ENCODE assay signal across 16 cellular contexts in genomic region chr3:65284971-65285370, GRCh38.
DNase-seq lines count a peak whose midpoint lies in the region; ATAC-seq and TF ChIP-seq lines count a peak whose summit lies in the region.
"Had no signal": no experiment of that assay in that cellular context is flagged by ENCODE, and none has a peak within 500 bp of the region (broad histone marks: within the 10 kb centered on the region; RNA-seq: fewer than 3 reads in every experiment).

No MANE protein-coding gene starts in this region.

- no peak overlapping the region for H3K4me3 Mint-ChIP-seq in GM23338
- no peak overlapping the region for H3K4me3 Mint-ChIP-seq in activated CD8-positive, alpha-beta T cell treated with anti-CD3 and anti-CD28 coated beads, Interleukin-2, amount 10 ng/mL, durations not matched to agents 7 days and 5 days

- H3F3A ChIP-seq in GM23338 (replicated peaks; ENCODE audit: low read depth): no peaks in the 10 kb centered on the region

- H3K4me3 ChIP-seq in GM23338 (no peak overlapping the region), aorta (ENCODE audit: low read length in 2 of 2) (no peak overlapping the region)

- no peak overlapping the region for H3K27ac ChIP-seq in GM23338 (ENCODE audit: low read depth)
- H3K27ac ChIP-seq in cingulate gyrus (ENCODE audit: low read depth, low read length): peak overlapping the region; percentile 32
- no peak overlapping the region for H3K27ac ChIP-seq in aorta (ENCODE audit: low read depth in 1 of 2, low read length in 2 of 2)
- H3K27ac ChIP-seq: C4-2B had no signal

- intact Hi-C loops in aorta (cut with DNase I): no loop called here

- CTCF ChIA-PET in activated CD8-positive, alpha-beta T cell treated with anti-CD3 and anti-CD28 coated beads, Interleukin-2, amount 10 ng/mL, durations not matched to agents 7 days and 5 days (lab: Charles Lee): no interaction called here

- H3K36me3 Mint-ChIP-seq in GM23338 (ENCODE audit: low read depth): no peaks in the 10 kb centered on the region
- no peaks in the 10 kb centered on the region for H3K36me3 Mint-ChIP-seq in activated CD8-positive, alpha-beta T cell treated with anti-CD3 and anti-CD28 coated beads, Interleukin-2, amount 10 ng/mL, durations not matched to agents 7 days and 5 days (ENCODE audit: low read depth)

- no peaks in the 10 kb centered on the region for H3K9me3 Mint-ChIP-seq in GM23338
- no peaks in the 10 kb centered on the region for H3K9me3 Mint-ChIP-seq in activated CD8-positive, alpha-beta T cell treated with anti-CD3 and anti-CD28 coated beads, Interleukin-2, amount 10 ng/mL, durations not matched to agents 7 days and 5 days (ENCODE audit: insufficient read depth)

- peaks cover 4% of the 10 kb centered on the region for H3K27me3 Mint-ChIP-seq in GM23338 (ENCODE audit: insufficient read depth, low read depth, poor library complexity)
- H3K27me3 Mint-ChIP-seq in activated CD8-positive, alpha-beta T cell treated with anti-CD3 and anti-CD28 coated beads, Interleukin-2, amount 10 ng/mL, durations not matched to agents 7 days and 5 days (ENCODE audit: low read depth): no peaks in the 10 kb centered on the region

- peak overlapping the region; percentile 53; the same call in 1 of the 2 replicates for H2AFZ ChIP-seq in GM23338

- H3K4me2 ChIP-seq in GM23338: no peak overlapping the region

- ATAC-seq in GM23338: no peak
- ATAC-seq in aorta (ENCODE audit: low FRiP score): no peak
- no peak for ATAC-seq in activated CD8-positive, alpha-beta T cell treated with anti-CD3 and anti-CD28 coated beads, Interleukin-2, amount 10 ng/mL, durations not matched to agents 7 days and 5 days
- ATAC-seq in GM18867 (IDR thresholded peaks at IDR 0.05; ENCODE audit: unreplicated experiment): no peak
- ATAC-seq: Panc1 had no signal

- H3K4me1 ChIP-seq in GM23338 (ENCODE audit: insufficient read depth) (no peaks in the 10 kb centered on the region; the same call in 1 of the 2 replicates), aorta (ENCODE audit: control insufficient read depth in 1 of 2, insufficient read depth in 2 of 2, low read length in 2 of 2) (no peaks in the 10 kb centered on the region)

- no peak overlapping the region for H3K27ac Mint-ChIP-seq in GM23338
- H3K27ac Mint-ChIP-seq in activated CD8-positive, alpha-beta T cell treated with anti-CD3 and anti-CD28 coated beads, Interleukin-2, amount 10 ng/mL, durations not matched to agents 7 days and 5 days: no peak overlapping the region

- H3K36me3 ChIP-seq in GM23338 (ENCODE audit: insufficient read depth) (no peaks in the 10 kb centered on the region), aorta (ENCODE audit: control insufficient read depth in 1 of 2, insufficient read depth in 2 of 2, low read length in 1 of 2) (no peaks in the 10 kb centered on the region)

- POLR2A ChIA-PET in activated CD8-positive, alpha-beta T cell treated with anti-CD3 and anti-CD28 coated beads, Interleukin-2, amount 10 ng/mL, durations not matched to agents 7 days and 5 days (lab: Charles Lee): no interaction called here

- H3K79me2 ChIP-seq in GM23338 (replicated peaks; ENCODE audit: insufficient read depth): no peaks in the 10 kb centered on the region

- H3K9me3 ChIP-seq in aorta (ENCODE audit: control insufficient read depth, low read length): no peaks in the 10 kb centered on the region

- no peak for DNase-seq in GM23338 (ENCODE audit: low spot score)
- peak; percentile 35 for DNase-seq in NCI-H2227 treated with DMSO at 0.1 percent for 48 hours (lab: John Stamatoyannopoulos, UW)
- peak; percentile 16 for DNase-seq in left kidney (ENCODE audit: low read depth, low spot score)
- no peak for DNase-seq in aorta
- DNase-seq in activated CD8-positive, alpha-beta T cell treated with anti-CD3 and anti-CD28 coated beads, Interleukin-2, amount 10 ng/mL, durations not matched to agents 7 days and 5 days: no peak
- DNase-seq in NCI-H2196 treated with DMSO at 0.1 percent for 48 hours (lab: John Stamatoyannopoulos, UW; ENCODE audit: unreplicated experiment): no peak
- DNase-seq: GF-D8, H7, NCI-H187 treated with DMSO at 0.1 percent for 48 hours, NCI-H2171 treated with DMSO at 0.1 percent for 48 hours, NCI-H510A treated with DMSO at 0.1 percent for 48 hours, SHP77 treated with DMSO at 0.1 percent for 48 hours had no signal

- H3K9me2 ChIP-seq in GM23338 (ENCODE audit: insufficient read depth): 0 out of 2 replicates have a peak, but pooled peaks cover 5% of the 10 kb centered on the region

- H3K4me1 Mint-ChIP-seq in GM23338: peaks cover 17% of the 10 kb centered on the region; the same call in 2 of the 3 replicates
- H3K4me1 Mint-ChIP-seq in activated CD8-positive, alpha-beta T cell treated with anti-CD3 and anti-CD28 coated beads, Interleukin-2, amount 10 ng/mL, durations not matched to agents 7 days and 5 days (ENCODE audit: low read depth): no peaks in the 10 kb centered on the region

- no peaks in the 10 kb centered on the region for H4K20me1 ChIP-seq in GM23338 (replicated peaks; ENCODE audit: insufficient read depth)

- WGBS in aorta, 2 donors: 28 to 38% methylated on average over 1 of the region's 1 CpG

- H3K27me3 ChIP-seq in GM23338 (ENCODE audit: insufficient read depth) (no peaks in the 10 kb centered on the region), aorta (ENCODE audit: control insufficient read depth in 1 of 2, insufficient read depth in 2 of 2, low read length in 1 of 2) (no peaks in the 10 kb centered on the region)

- TF ChIP-seq CTCF in GM23338 (conservative IDR thresholded peaks at IDR 0.05; ENCODE audit: low read depth in 2 of 2): no peak

TF ChIP-seq in GM23338, 12 proteins besides CTCF, POLR2A, EP300 and RAD21 (continues in another document):
- TF ChIP-seq JUNB (IDR thresholded peaks at IDR 0.05; ENCODE audit: unreplicated experiment): no peak
- TF ChIP-seq CREB1 (CRISPR knock-in tag; IDR thresholded peaks at IDR 0.05; ENCODE audit: low read depth): no peak
- TF ChIP-seq EZH2 (IDR thresholded peaks at IDR 0.05; ENCODE audit: low read depth, unreplicated experiment): no peak
- no peak for TF ChIP-seq ZNF331 (CRISPR knock-in tag; IDR thresholded peaks at IDR 0.05; ENCODE audit: low read depth)
- TF ChIP-seq STAT1 (IDR thresholded peaks at IDR 0.05; ENCODE audit: unreplicated experiment): no peak
- TF ChIP-seq, protein P1, sequence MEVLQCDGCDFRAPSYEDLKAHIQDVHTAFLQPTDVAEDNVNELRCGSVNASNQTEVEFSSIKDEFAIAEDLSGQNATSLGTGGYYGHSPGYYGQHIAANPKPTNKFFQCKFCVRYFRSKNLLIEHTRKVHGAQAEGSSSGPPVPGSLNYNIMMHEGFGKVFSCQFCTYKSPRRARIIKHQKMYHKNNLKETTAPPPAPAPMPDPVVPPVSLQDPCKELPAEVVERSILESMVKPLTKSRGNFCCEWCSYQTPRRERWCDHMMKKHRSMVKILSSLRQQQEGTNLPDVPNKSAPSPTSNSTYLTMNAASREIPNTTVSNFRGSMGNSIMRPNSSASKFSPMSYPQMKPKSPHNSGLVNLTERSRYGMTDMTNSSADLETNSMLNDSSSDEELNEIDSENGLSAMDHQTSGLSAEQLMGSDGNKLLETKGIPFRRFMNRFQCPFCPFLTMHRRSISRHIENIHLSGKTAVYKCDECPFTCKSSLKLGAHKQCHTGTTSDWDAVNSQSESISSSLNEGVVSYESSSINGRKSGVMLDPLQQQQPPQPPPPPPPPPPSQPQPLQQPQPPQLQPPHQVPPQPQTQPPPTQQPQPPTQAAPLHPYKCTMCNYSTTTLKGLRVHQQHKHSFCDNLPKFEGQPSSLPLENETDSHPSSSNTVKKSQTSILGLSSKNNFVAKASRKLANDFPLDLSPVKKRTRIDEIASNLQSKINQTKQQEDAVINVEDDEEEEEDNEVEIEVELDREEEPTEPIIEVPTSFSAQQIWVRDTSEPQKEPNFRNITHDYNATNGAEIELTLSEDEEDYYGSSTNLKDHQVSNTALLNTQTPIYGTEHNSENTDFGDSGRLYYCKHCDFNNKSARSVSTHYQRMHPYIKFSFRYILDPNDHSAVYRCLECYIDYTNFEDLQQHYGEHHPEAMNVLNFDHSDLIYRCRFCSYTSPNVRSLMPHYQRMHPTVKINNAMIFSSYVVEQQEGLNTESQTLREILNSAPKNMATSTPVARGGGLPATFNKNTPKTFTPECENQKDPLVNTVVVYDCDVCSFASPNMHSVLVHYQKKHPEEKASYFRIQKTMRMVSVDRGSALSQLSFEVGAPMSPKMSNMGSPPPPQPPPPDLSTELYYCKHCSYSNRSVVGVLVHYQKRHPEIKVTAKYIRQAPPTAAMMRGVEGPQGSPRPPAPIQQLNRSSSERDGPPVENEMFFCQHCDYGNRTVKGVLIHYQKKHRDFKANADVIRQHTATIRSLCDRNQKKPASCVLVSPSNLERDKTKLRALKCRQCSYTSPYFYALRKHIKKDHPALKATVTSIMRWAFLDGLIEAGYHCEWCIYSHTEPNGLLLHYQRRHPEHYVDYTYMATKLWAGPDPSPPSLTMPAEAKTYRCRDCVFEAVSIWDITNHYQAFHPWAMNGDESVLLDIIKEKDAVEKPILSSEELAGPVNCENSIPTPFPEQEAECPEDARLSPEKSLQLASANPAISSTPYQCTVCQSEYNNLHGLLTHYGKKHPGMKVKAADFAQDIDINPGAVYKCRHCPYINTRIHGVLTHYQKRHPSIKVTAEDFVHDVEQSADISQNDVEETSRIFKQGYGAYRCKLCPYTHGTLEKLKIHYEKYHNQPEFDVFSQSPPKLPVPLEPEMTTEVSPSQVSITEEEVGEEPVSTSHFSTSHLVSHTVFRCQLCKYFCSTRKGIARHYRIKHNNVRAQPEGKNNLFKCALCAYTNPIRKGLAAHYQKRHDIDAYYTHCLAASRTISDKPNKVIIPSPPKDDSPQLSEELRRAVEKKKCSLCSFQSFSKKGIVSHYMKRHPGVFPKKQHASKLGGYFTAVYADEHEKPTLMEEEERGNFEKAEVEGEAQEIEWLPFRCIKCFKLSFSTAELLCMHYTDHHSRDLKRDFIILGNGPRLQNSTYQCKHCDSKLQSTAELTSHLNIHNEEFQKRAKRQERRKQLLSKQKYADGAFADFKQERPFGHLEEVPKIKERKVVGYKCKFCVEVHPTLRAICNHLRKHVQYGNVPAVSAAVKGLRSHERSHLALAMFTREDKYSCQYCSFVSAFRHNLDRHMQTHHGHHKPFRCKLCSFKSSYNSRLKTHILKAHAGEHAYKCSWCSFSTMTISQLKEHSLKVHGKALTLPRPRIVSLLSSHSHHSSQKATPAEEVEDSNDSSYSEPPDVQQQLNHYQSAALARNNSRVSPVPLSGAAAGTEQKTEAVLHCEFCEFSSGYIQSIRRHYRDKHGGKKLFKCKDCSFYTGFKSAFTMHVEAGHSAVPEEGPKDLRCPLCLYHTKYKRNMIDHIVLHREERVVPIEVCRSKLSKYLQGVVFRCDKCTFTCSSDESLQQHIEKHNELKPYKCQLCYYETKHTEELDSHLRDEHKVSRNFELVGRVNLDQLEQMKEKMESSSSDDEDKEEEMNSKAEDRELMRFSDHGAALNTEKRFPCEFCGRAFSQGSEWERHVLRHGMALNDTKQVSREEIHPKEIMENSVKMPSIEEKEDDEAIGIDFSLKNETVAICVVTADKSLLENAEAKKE (CRISPR knock-in tag; IDR thresholded peaks at IDR 0.05): no peak
- no peak for TF ChIP-seq ZNF114 (CRISPR knock-in tag; IDR thresholded peaks at IDR 0.05)
- no peak for TF ChIP-seq EZH2phosphoT487 (IDR thresholded peaks at IDR 0.05; ENCODE audit: unreplicated experiment)

Comparison
In these comparisons a context has a peak if more than half of its experiments do, and no peak if none do; other contexts are left out.
1. DNase-seq: peak in NCI-H2227 treated with DMSO at 0.1 percent for 48 hours (single experiment) and left kidney (single experiment); none in GM23338 (single experiment), aorta (0 of 2), activated CD8-positive, alpha-beta T cell treated with anti-CD3 and anti-CD28 coated beads, Interleukin-2, amount 10 ng/mL, durations not matched to agents 7 days and 5 days (single experiment) and NCI-H2196 treated with DMSO at 0.1 percent for 48 hours (single experiment).